In genomic region chr9:127680846-127681245, GRCh38 we compare ENCODE assay signal across 17 cellular contexts. TPM values are rescaled to one million over a fixed set of nuclear protein-coding genes. Genes with fewer than 3 reads are reported as not detected.
A peak's percentile ranks its signal among the peaks of the same experiment; 100 is the strongest.
DNase-seq lines count a peak whose midpoint lies in the region; ATAC-seq and TF ChIP-seq lines count a peak whose summit lies in the region.
"Had no signal": no experiment of that assay in that cellular context is flagged by ENCODE, and none has a peak within 500 bp of the region (broad histone marks: within the 10 kb centered on the region; RNA-seq: fewer than 3 reads in every experiment).

No MANE protein-coding gene starts in this region.

- H3K36me3 ChIP-seq in osteoblast (ENCODE audit: insufficient read depth, low read length) = peaks cover 43% of the 10 kb centered on the region

- no peak for ATAC-seq in natural killer cell treated with Interleukin-12 subunit alpha and Interleukin-12 subunit beta and Interleukin-15 and Interleukin-18, amount 100 ng/mL, for 72 hours
- no peak for ATAC-seq in natural killer cell
- ATAC-seq in HG03108 (IDR thresholded peaks at IDR 0.05; ENCODE audit: unreplicated experiment) = no peak
- ATAC-seq in GM19452 (IDR thresholded peaks at IDR 0.05; ENCODE audit: unreplicated experiment) = no peak
- ATAC-seq: GM23338 had no signal

- no peaks in the 10 kb centered on the region for H3K36me3 Mint-ChIP-seq in natural killer cell treated with Interleukin-12 subunit alpha and Interleukin-12 subunit beta and Interleukin-15 and Interleukin-18, amount 100 ng/mL, for 72 hours
- no peaks in the 10 kb centered on the region for H3K36me3 Mint-ChIP-seq in natural killer cell
- H3K36me3 Mint-ChIP-seq in endothelial cell (ENCODE audit: low read depth, unreplicated experiment) = peaks cover 64% of the 10 kb centered on the region

- no peaks in the 10 kb centered on the region for H3K9me3 ChIP-seq in osteoblast (ENCODE audit: low read depth, low read length)

- H3K4me1 ChIP-seq in osteoblast (ENCODE audit: insufficient read depth, low read length) = peaks cover 19% of the 10 kb centered on the region

- H3K27ac ChIP-seq in osteoblast (ENCODE audit: low read depth, low read length) = no peak overlapping the region

- no peak overlapping the region for H3K27ac Mint-ChIP-seq in natural killer cell treated with Interleukin-12 subunit alpha and Interleukin-12 subunit beta and Interleukin-15 and Interleukin-18, amount 100 ng/mL, for 72 hours
- no peak overlapping the region for H3K27ac Mint-ChIP-seq in natural killer cell
- H3K27ac Mint-ChIP-seq in endothelial cell (ENCODE audit: unreplicated experiment) = no peak overlapping the region
- H3K27ac Mint-ChIP-seq: CD4-positive, alpha-beta T cell; GM23338 had no signal

- intact Hi-C loops in natural killer cell (cut with micrococcal nuclease) = no loop called here

- no peaks in the 10 kb centered on the region for H3K4me1 Mint-ChIP-seq in natural killer cell treated with Interleukin-12 subunit alpha and Interleukin-12 subunit beta and Interleukin-15 and Interleukin-18, amount 100 ng/mL, for 72 hours (ENCODE audit: low read depth in 2 of 2)
- H3K4me1 Mint-ChIP-seq in natural killer cell (no peaks in the 10 kb centered on the region), endothelial cell (ENCODE audit: unreplicated experiment) (peaks cover 3% of the 10 kb centered on the region)
- H3K4me1 Mint-ChIP-seq: GM23338 had no signal

- no peaks in the 10 kb centered on the region for H4K20me1 ChIP-seq in osteoblast (ENCODE audit: insufficient read depth, low read length)

- no peaks in the 10 kb centered on the region for H3K27me3 ChIP-seq in osteoblast (ENCODE audit: insufficient read depth, low read length)

- H2AFZ ChIP-seq in osteoblast (ENCODE audit: low read length) = no peak overlapping the region
- H2AFZ ChIP-seq: GM23338 had no signal

- no peaks in the 10 kb centered on the region for H3K27me3 Mint-ChIP-seq in natural killer cell treated with Interleukin-12 subunit alpha and Interleukin-12 subunit beta and Interleukin-15 and Interleukin-18, amount 100 ng/mL, for 72 hours
- H3K27me3 Mint-ChIP-seq in natural killer cell (ENCODE audit: low read depth in 2 of 2) (no peaks in the 10 kb centered on the region), endothelial cell (ENCODE audit: unreplicated experiment) (peaks cover 5% of the 10 kb centered on the region)
- H3K27me3 Mint-ChIP-seq: CD4-positive, alpha-beta T cell had no signal

- TF ChIP-seq CTCF in natural killer cell (IDR thresholded peaks at IDR 0.05) = no peak
- TF ChIP-seq CTCF in endothelial cell (IDR thresholded peaks at IDR 0.05; ENCODE audit: unreplicated experiment) = no peak
- TF ChIP-seq CTCF in osteoblast (IDR thresholded peaks at IDR 0.05; ENCODE audit: extremely low read depth, low read depth, low read length) = no peak

- H3K79me2 ChIP-seq in osteoblast (ENCODE audit: insufficient read depth, low read length) = no peaks in the 10 kb centered on the region

- peak; percentile 23 for DNase-seq in natural killer cell treated with Interleukin-12 subunit alpha and Interleukin-12 subunit beta and Interleukin-15 and Interleukin-18, amount 100 ng/mL, for 72 hours (ENCODE audit: low spot score)
- DNase-seq in natural killer cell (no peak), endothelial cell (ENCODE audit: low spot score) (no peak), osteoblast (ENCODE audit: insufficient read length, low spot score, missing footprints) (peak; percentile 13), T-helper 1 cell (no peak)
- DNase-seq: 8988T; AML-193; C1 segment of cervical spinal cord; Calu3; CD4-positive, alpha-beta T cell; DMS 273 treated with DMSO at 0.1 percent for 48 hours; H7 had no signal

- no peak overlapping the region for H3K4me3 ChIP-seq in osteoblast (ENCODE audit: insufficient read depth, low read length)
- H3K4me3 ChIP-seq: GM23338 had no signal

- H3K4me2 ChIP-seq in osteoblast (ENCODE audit: insufficient read depth, low read length) = no peak overlapping the region
- H3K4me2 ChIP-seq: GM23338 had no signal

- no peak overlapping the region for H3K4me3 Mint-ChIP-seq in natural killer cell treated with Interleukin-12 subunit alpha and Interleukin-12 subunit beta and Interleukin-15 and Interleukin-18, amount 100 ng/mL, for 72 hours
- H3K4me3 Mint-ChIP-seq in natural killer cell (no peak overlapping the region), endothelial cell (ENCODE audit: unreplicated experiment) (peak overlapping the region; percentile 71)
- H3K4me3 Mint-ChIP-seq: CD4-positive, alpha-beta T cell; GM23338 had no signal

- H3K9me3 Mint-ChIP-seq in natural killer cell treated with Interleukin-12 subunit alpha and Interleukin-12 subunit beta and Interleukin-15 and Interleukin-18, amount 100 ng/mL, for 72 hours = no peaks in the 10 kb centered on the region
- H3K9me3 Mint-ChIP-seq in natural killer cell = no peaks in the 10 kb centered on the region
- no peaks in the 10 kb centered on the region for H3K9me3 Mint-ChIP-seq in endothelial cell (ENCODE audit: unreplicated experiment)
- H3K9me3 Mint-ChIP-seq: CD4-positive, alpha-beta T cell; GM23338 had no signal

RNA-seq across cellular contexts. Expression of gene CFAP157, which starts 25.9 kb away (rescaled TPM):
- total RNA-seq in natural killer cell treated with Interleukin-12 subunit alpha and Interleukin-12 subunit beta and Interleukin-15 and Interleukin-18, amount 100 ng/mL, for 72 hours = not detected
- total RNA-seq in natural killer cell (not detected), endothelial cell (ENCODE audit: unreplicated experiment) (0.85 TPM), osteoblast (not detected in 2 replicates)
- total RNA-seq: Daoy, H7, HT1080 had no signal

RNA-seq across cellular contexts. Expression of gene PTRH1, which starts 34.6 kb away (rescaled TPM):
- total RNA-seq in natural killer cell treated with Interleukin-12 subunit alpha and Interleukin-12 subunit beta and Interleukin-15 and Interleukin-18, amount 100 ng/mL, for 72 hours = 10 to 100 TPM; 12.8 to 17.6 TPM
- total RNA-seq in natural killer cell (10 to 100 TPM in 2 of 3 donors, 1 to 10 TPM in 1; 6.9 to 11.5 (median 11.0) TPM), endothelial cell (ENCODE audit: unreplicated experiment) (15.3 TPM), osteoblast (12.7 and 16.3 TPM in 2 replicates)

RNA-seq across cellular contexts. Expression of gene TTC16, which starts 35.0 kb away (rescaled TPM):
- total RNA-seq in natural killer cell treated with Interleukin-12 subunit alpha and Interleukin-12 subunit beta and Interleukin-15 and Interleukin-18, amount 100 ng/mL, for 72 hours = 1 to 10 TPM; 3.8 to 8.1 TPM
- total RNA-seq in natural killer cell = 10 to 100 TPM; 15.5 to 23.0 (median 21.5) TPM
- total RNA-seq in endothelial cell (ENCODE audit: unreplicated experiment) = 0.08 TPM
- total RNA-seq in osteoblast = under 0.01 TPM in 1 of 2 replicates, not detected in the other
- total RNA-seq: Calu3, GM23338, H7, HT1080 had no signal

RNA-seq across cellular contexts. Expression of gene TOR2A, which starts 54.2 kb away (rescaled TPM):
- total RNA-seq in natural killer cell treated with Interleukin-12 subunit alpha and Interleukin-12 subunit beta and Interleukin-15 and Interleukin-18, amount 100 ng/mL, for 72 hours = 10 to 100 TPM; 20.4 to 31.9 TPM
- total RNA-seq in natural killer cell (10 to 100 TPM; 20.9 to 27.8 (median 23.7) TPM), endothelial cell (ENCODE audit: unreplicated experiment) (29.1 TPM), osteoblast (3.8 and 4.7 TPM in 2 replicates)

Comparison
In these comparisons a context has a peak if more than half of its experiments do, and no peak if none do; other contexts are left out.
1. DNase-seq: peak in natural killer cell treated with Interleukin-12 subunit alpha and Interleukin-12 subunit beta and Interleukin-15 and Interleukin-18, amount 100 ng/mL, for 72 hours (single experiment) and osteoblast (single experiment); none in natural killer cell (single experiment), endothelial cell (single experiment) and T-helper 1 cell (0 of 5).